Comparison of ENCODE assay signal across 29 cellular contexts in genomic region chr22:43600265-43600664, GRCh38.
"Had no signal": no experiment of that assay in that cellular context is flagged by ENCODE, and none has a peak within 500 bp of the region (broad histone marks: within the 10 kb centered on the region; RNA-seq: fewer than 3 reads in every experiment).

No MANE protein-coding gene starts in this region.

- H3K27ac Mint-ChIP-seq: activated CD4-positive, alpha-beta T cell treated with anti-CD3 and anti-CD28 coated beads, Interleukin-2, amount 10 ng/mL, durations not matched to agents 24 days and 14 days; activated CD8-positive, alpha-beta T cell treated with anti-CD3 and anti-CD28 coated beads for 36 hours; activated naive CD4-positive, alpha-beta T cell treated with anti-CD3 and anti-CD28 coated beads, Interleukin-2, amount 50 U/mL, for 24 hours; activated naive CD8-positive, alpha-beta T cell treated with anti-CD3 and anti-CD28 coated beads, Interleukin-2, amount 10 ng/mL, durations not matched to agents 7 days and 5 days; activated T-cell treated with anti-CD3 and anti-CD28 coated beads, Interleukin-2, amount 50 U/mL, for 72 hours; activated T-helper 17 cell treated with anti-CD3 and anti-CD28 coated beads, Interleukin-2, amount 50 U/mL, for 72 hours had no signal

- H3K4me3 Mint-ChIP-seq: activated CD4-positive, alpha-beta T cell treated with anti-CD3 and anti-CD28 coated beads, Interleukin-2, amount 10 ng/mL, durations not matched to agents 24 days and 14 days; activated CD8-positive, alpha-beta T cell treated with anti-CD3 and anti-CD28 coated beads for 36 hours; activated naive CD4-positive, alpha-beta T cell treated with anti-CD3 and anti-CD28 coated beads, Interleukin-2, amount 50 U/mL, for 24 hours; activated naive CD8-positive, alpha-beta T cell treated with anti-CD3 and anti-CD28 coated beads, Interleukin-2, amount 10 ng/mL, durations not matched to agents 7 days and 5 days; activated T-cell treated with anti-CD3 and anti-CD28 coated beads, Interleukin-2, amount 50 U/mL, for 72 hours; activated T-helper 17 cell treated with anti-CD3 and anti-CD28 coated beads, Interleukin-2, amount 50 U/mL, for 72 hours; central memory CD8-positive, alpha-beta T cell had no signal

- H3K4me1 Mint-ChIP-seq: activated CD4-positive, alpha-beta T cell treated with anti-CD3 and anti-CD28 coated beads, Interleukin-2, amount 10 ng/mL, durations not matched to agents 24 days and 14 days; activated naive CD4-positive, alpha-beta T cell treated with anti-CD3 and anti-CD28 coated beads, Interleukin-2, amount 50 U/mL, for 24 hours; activated naive CD8-positive, alpha-beta T cell treated with anti-CD3 and anti-CD28 coated beads, Interleukin-2, amount 10 ng/mL, durations not matched to agents 7 days and 5 days; activated T-helper 17 cell treated with anti-CD3 and anti-CD28 coated beads, Interleukin-2, amount 50 U/mL, for 72 hours; central memory CD8-positive, alpha-beta T cell had no signal

- H3K4me3 ChIP-seq: ascending aorta, cardiac muscle cell, PC-9 had no signal

- H3K36me3 ChIP-seq: ascending aorta, cardiac muscle cell had no signal

- H3K9me3 Mint-ChIP-seq: activated CD4-positive, alpha-beta T cell treated with anti-CD3 and anti-CD28 coated beads, Interleukin-2, amount 10 ng/mL, durations not matched to agents 24 days and 14 days; activated naive CD8-positive, alpha-beta T cell treated with anti-CD3 and anti-CD28 coated beads, Interleukin-2, amount 10 ng/mL, durations not matched to agents 7 days and 5 days; activated T-helper 17 cell treated with anti-CD3 and anti-CD28 coated beads, Interleukin-2, amount 50 U/mL, for 72 hours; central memory CD8-positive, alpha-beta T cell had no signal

- DNase-seq: activated CD4-positive, alpha-beta T cell treated with anti-CD3 and anti-CD28 coated beads, Interleukin-2, amount 10 ng/mL, durations not matched to agents 24 days and 14 days; activated CD4-positive, alpha-beta T cell treated with anti-CD3 and anti-CD28 coated beads, Interleukin-2, amount 50 U/mL, for 4 hours; activated CD8-positive, alpha-beta T cell treated with anti-CD3 and anti-CD28 coated beads for 36 hours; activated gamma-delta T cell; activated naive CD4-positive, alpha-beta T cell treated with Interleukin-2 at 50 U/mL for 16 hours; activated naive CD8-positive, alpha-beta T cell treated with anti-CD3 and anti-CD28 coated beads, Interleukin-2, amount 10 ng/mL, durations not matched to agents 7 days and 5 days; activated T-cell treated with anti-CD3 and anti-CD28 coated beads, Interleukin-2, amount 50 U/mL, for 1 hour; activated T-cell treated with anti-CD3 and anti-CD28 coated beads, Interleukin-2, amount 50 U/mL, for 72 hours; amygdala; Karpas-422; KBM-7; NCI-H1092; NCI-H1436 treated with DMSO at 0.1 percent for 48 hours; NCI-H1694 treated with DMSO at 0.1 percent for 48 hours; NCI-H2029; NCI-H345; NCI-H524 treated with DMSO at 0.1 percent for 48 hours; NK-92 treated with Interleukin-12 subunit alpha and Interleukin-12 subunit beta, amount 100 ng/mL, for 24 hours; SW 1271; T-helper 1 cell; T-helper 2 cell; T-helper 9 cell had no signal

- H3K27me3 ChIP-seq: ascending aorta, cardiac muscle cell had no signal

- ATAC-seq: activated CD8-positive, alpha-beta T cell treated with anti-CD3 and anti-CD28 coated beads for 36 hours; activated T-cell treated with anti-CD3 and anti-CD28 coated beads, Interleukin-2, amount 50 U/mL, for 72 hours; activated T-helper 17 cell treated with anti-CD3 and anti-CD28 coated beads, Interleukin-2, amount 50 U/mL, for 72 hours; Right ventricle myocardium inferior had no signal

- H3K36me3 Mint-ChIP-seq: activated naive CD4-positive, alpha-beta T cell treated with anti-CD3 and anti-CD28 coated beads, Interleukin-2, amount 50 U/mL, for 24 hours; activated naive CD8-positive, alpha-beta T cell treated with anti-CD3 and anti-CD28 coated beads, Interleukin-2, amount 10 ng/mL, durations not matched to agents 7 days and 5 days had no signal
